In genomic region chr1:203290261-203291089, GRCh38 we compare ENCODE assay signal across 8 cellular contexts. TPM values are rescaled to one million over a fixed set of nuclear protein-coding genes. Genes with fewer than 3 reads are reported as not detected.
DNase-seq lines count a peak whose midpoint lies in the region; ATAC-seq, FAIRE-seq and TF ChIP-seq lines count a peak whose summit lies in the region.

No MANE protein-coding gene starts in this region.

- H3K4me1 ChIP-seq in endothelial cell of umbilical vein (ENCODE audit: control insufficient read depth, extremely low read depth, insufficient read depth, low read length) = peaks cover 15% of the 10 kb centered on the region
- H3K4me1 ChIP-seq in mononuclear cell (ENCODE audit: insufficient read depth, low read length) = peaks cover 67% of the 10 kb centered on the region

- dilution Hi-C loops in endothelial cell of umbilical vein (cut with MboI; ENCODE audit: extremely low pct_ligation_motif_present, low sequenced_read_pairs) = no loop called here

- POLR2A ChIA-PET in endothelial cell of umbilical vein (lab: Charles Lee) = interaction anchor here (1.6 kb wide), 1 partner anchor 15 kb away, joined by 3 read pairs; the partner anchor contains the start of gene BTG2

- H3K9ac ChIP-seq in endothelial cell of umbilical vein (replicated peaks; ENCODE audit: extremely low read depth, insufficient read depth, low read length) = no peak overlapping the region

- intact Hi-C loops in endothelial cell of umbilical vein (cut with micrococcal nuclease) = loop anchor here (1.0 to 2.0 kb wide), 3 partner anchors 15 to 36 kb away; partner anchors contain the start of gene BTG2

- BruUV-seq in endothelial cell of umbilical vein (replicated peaks; lab: Mats Ljungman, UMichigan) = no TSS peak

- FAIRE-seq in endothelial cell of umbilical vein (lab: Jason Lieb, UNC) = peak; percentile 79

- peak overlapping the region; percentile 62 for H2AFZ ChIP-seq in endothelial cell of umbilical vein (ENCODE audit: low read depth, low read length)

- no peak for TF ChIP-seq POLR2A in endothelial cell of umbilical vein (IDR thresholded peaks at IDR 0.05; ENCODE audit: low read depth, low read length)

- H3K79me2 ChIP-seq in endothelial cell of umbilical vein (ENCODE audit: control insufficient read depth, insufficient read depth, low read length) = no peaks in the 10 kb centered on the region

- peak; percentile 43 for ATAC-seq in GM18907 (IDR thresholded peaks at IDR 0.05; ENCODE audit: unreplicated experiment)
- ATAC-seq in HG03159 (IDR thresholded peaks at IDR 0.05; ENCODE audit: unreplicated experiment) = peak; percentile 52

- TF ChIP-seq CTCF in endothelial cell of umbilical vein (IDR thresholded peaks at IDR 0.05; ENCODE audit: extremely low read depth in 1 of 2, insufficient read depth in 1 of 2, low read depth in 1 of 2, low read length in 2 of 2) = no peak

- H3K9me1 ChIP-seq in endothelial cell of umbilical vein (replicated peaks; ENCODE audit: control insufficient read depth, extremely low read depth, insufficient read depth, low read length) = no peaks in the 10 kb centered on the region

- H3K9me3 ChIP-seq in endothelial cell of umbilical vein (replicated peaks; ENCODE audit: control insufficient read depth, insufficient read depth, low read length) (no peaks in the 10 kb centered on the region), mononuclear cell (ENCODE audit: low read depth, low read length) (no peaks in the 10 kb centered on the region)

- CTCF ChIA-PET in endothelial cell of umbilical vein (lab: Charles Lee) = interaction anchor here (0.9 to 11.1 kb wide), 7 partner anchors 18 to 52 kb away, joined by 3 to 91 read pairs (median 4); no protein-coding TSS in a partner anchor

- no peaks in the 10 kb centered on the region for H3K36me3 ChIP-seq in endothelial cell of umbilical vein (ENCODE audit: control insufficient read depth in 2 of 2, extremely low read depth in 1 of 2, insufficient read depth in 2 of 2, low read length in 2 of 2)

- H4K20me1 ChIP-seq in endothelial cell of umbilical vein (replicated peaks; ENCODE audit: control insufficient read depth, extremely low read depth, insufficient read depth, low read length) = no peaks in the 10 kb centered on the region

- H3K4me2 ChIP-seq in endothelial cell of umbilical vein (ENCODE audit: insufficient read depth, low read length) = peak overlapping the region; percentile 7

- DNase-seq in NCI-H524 treated with DMSO at 0.1 percent for 48 hours (lab: John Stamatoyannopoulos, UW) (peak; percentile 86), activated T-cell treated with anti-CD3 and anti-CD28 coated beads for 24 hours (ENCODE audit: low read depth) (peak; percentile 95), endothelial cell of umbilical vein (ENCODE audit: low read depth, low spot score) (peak; percentile 84), Kasumi-1 (lab: John Stamatoyannopoulos, UW) (no peak)
- DNase-seq in stimulated activated CD8-positive, alpha-beta memory T cell treated with anti-CD3 and anti-CD28 coated beads, Interleukin-15, amount 100 ng/mL, for 48 hours (ENCODE audit: low read depth in 2 of 2) = peak; percentile 94 to 97

- H3K4me3 ChIP-seq in endothelial cell of umbilical vein (replicated peaks in 1 of 3; ENCODE audit: insufficient read depth in 1 of 3, low read depth in 1 of 3, low read length in 3 of 3) (no peak overlapping the region), mononuclear cell (ENCODE audit: low read length) (peak overlapping the region; percentile 26)

- H3K27ac ChIP-seq in endothelial cell of umbilical vein (ENCODE audit: insufficient read depth, low read depth, low read length) = no peak overlapping the region

- H3K27me3 ChIP-seq in endothelial cell of umbilical vein (ENCODE audit: control insufficient read depth in 2 of 2, insufficient read depth in 2 of 2, low read length in 2 of 2) (no peaks in the 10 kb centered on the region), mononuclear cell (ENCODE audit: insufficient read depth, low read length) (no peaks in the 10 kb centered on the region)

TF ChIP-seq in endothelial cell of umbilical vein, 7 proteins besides CTCF, POLR2A, EP300 and RAD21:
- TF ChIP-seq MAX (IDR thresholded peaks at IDR 0.05; ENCODE audit: insufficient read depth, insufficient read length) = no peak
- no peak for TF ChIP-seq EZH2 (IDR thresholded peaks at IDR 0.05; ENCODE audit: borderline replicate concordance, low read depth, low read length, severe bottlenecking)
- TF ChIP-seq MYC (IDR thresholded peaks at IDR 0.05; ENCODE audit: low read depth, low read length) = no peak
- TF ChIP-seq GATA2 (IDR thresholded peaks at IDR 0.05; ENCODE audit: insufficient read depth, insufficient read length, low read depth, low read length) = no peak
- TF ChIP-seq FOS (IDR thresholded peaks at IDR 0.05; ENCODE audit: borderline replicate concordance, insufficient read depth, low read length) = no peak
- TF ChIP-seq JUN (IDR thresholded peaks at IDR 0.05; ENCODE audit: borderline replicate concordance, insufficient read depth, insufficient read length, low read depth) = no peak
- TF ChIP-seq POLR2AphosphoS5 (IDR thresholded peaks at IDR 0.05; ENCODE audit: insufficient read depth, low read depth, low read length) = no peak
TF ChIP-seq in endothelial cell of umbilical vein: peak in this region for 0.

RNA-seq across cellular contexts. Expression of gene BTG2, which starts 14.8 kb away (rescaled TPM):
- total RNA-seq in endothelial cell of umbilical vein = 40.3 and 50.1 TPM in 2 replicates
- 35.6 and 59.0 TPM in 2 replicates for polyA plus RNA-seq in endothelial cell of umbilical vein
- polyA plus RNA-seq in endothelial cell of umbilical vein (2011; cell fraction: cytosol; rRNA removed) = 22.8 and 28.2 TPM in 2 replicates
- polyA plus RNA-seq in endothelial cell of umbilical vein (2011; cell fraction: nucleus; rRNA removed) = 16.8 and 17.3 TPM in 2 replicates
- polyA plus RNA-seq in endothelial cell of umbilical vein (2012) = 26.0 and 27.1 TPM in 2 replicates
- 50.2 and 51.0 TPM in 2 replicates for polyA minus RNA-seq in endothelial cell of umbilical vein
- polyA minus RNA-seq in endothelial cell of umbilical vein (2011; cell fraction: cytosol; rRNA and poly(A)+ RNA removed) = 11.2 TPM
- polyA minus RNA-seq in endothelial cell of umbilical vein (2011; cell fraction: nucleus; rRNA and poly(A)+ RNA removed) = 17.3 and 21.6 TPM in 2 replicates
- total RNA-seq in mononuclear cell = 842 TPM

Comparison
In these comparisons a context has a peak if more than half of its experiments do, and no peak if none do; other contexts are left out.
1. DNase-seq: peak in NCI-H524 treated with DMSO at 0.1 percent for 48 hours (single experiment), activated T-cell treated with anti-CD3 and anti-CD28 coated beads for 24 hours (single experiment), endothelial cell of umbilical vein (single experiment) and stimulated activated CD8-positive, alpha-beta memory T cell treated with anti-CD3 and anti-CD28 coated beads, Interleukin-15, amount 100 ng/mL, for 48 hours (2 of 2); none in Kasumi-1 (0 of 2).
2. RNA of gene BTG2, which starts 14.8 kb away (total RNA-seq): 842 TPM in mononuclear cell (single experiment); 40.3 to 50.1 TPM in endothelial cell of umbilical vein; every median in the first group is over 10 times any median in the second.